9 cellular contexts compared by ENCODE assay signal in genomic region chr11:71251761-71252433, GRCh38. TPM values are rescaled to one million over a fixed set of nuclear protein-coding genes. Genes with fewer than 3 reads are reported as not detected.
DNase-seq lines count a peak whose midpoint lies in the region; ATAC-seq, FAIRE-seq and TF ChIP-seq lines count a peak whose summit lies in the region.
"Had no signal": no experiment of that assay in that cellular context is flagged by ENCODE, and none has a peak within 500 bp of the region (broad histone marks: within the 10 kb centered on the region; RNA-seq: fewer than 3 reads in every experiment).

No MANE protein-coding gene starts in this region.

- no peaks in the 10 kb centered on the region for H3K27me3 ChIP-seq in hepatocyte
- peaks cover 0 to 6% of the 10 kb centered on the region in 2 donors for H3K27me3 ChIP-seq in small intestine (ENCODE audit: control insufficient read depth in 2 of 2, insufficient read depth in 2 of 2, low read length in 2 of 2)

- H3K9me2 ChIP-seq in hepatocyte (replicated peaks; ENCODE audit: insufficient read depth) = no peaks in the 10 kb centered on the region

- H3K27ac ChIP-seq in hepatocyte = peak overlapping the region; percentile 98
- H3K27ac ChIP-seq in small intestine (ENCODE audit: low read depth in 1 of 2, low read length in 1 of 2) = peak overlapping the region; percentile 74 to 76

- peak overlapping the region; percentile 91 for H3K4me2 ChIP-seq in hepatocyte

- in situ Hi-C loops in SK-MEL-5 (cut with HindIII; ENCODE audit: low pct_unique_long_range_greater_than_20kb, low sequenced_read_pairs) = no loop called here

- H4K20me1 ChIP-seq in hepatocyte (ENCODE audit: insufficient read depth, poor library complexity, severe bottlenecking) = no peaks in the 10 kb centered on the region

- no peaks in the 10 kb centered on the region for H3K36me3 ChIP-seq in hepatocyte (replicated peaks; ENCODE audit: insufficient read depth, low read depth)
- H3K36me3 ChIP-seq in small intestine (ENCODE audit: control insufficient read depth in 2 of 2, insufficient read depth in 2 of 2, low read length in 2 of 2) = no peaks in the 10 kb centered on the region

- ATAC-seq in GM21360 (IDR thresholded peaks at IDR 0.05; ENCODE audit: unreplicated experiment) (no peak), GM21825 (IDR thresholded peaks at IDR 0.05; ENCODE audit: unreplicated experiment) (no peak)

- H3K9me3 ChIP-seq in hepatocyte (ENCODE audit: low read depth) (no peaks in the 10 kb centered on the region), small intestine (ENCODE audit: control insufficient read depth, low read depth) (no peaks in the 10 kb centered on the region)

- no peak for FAIRE-seq in small intestine (lab: Jason Lieb, UNC)

- 3% methylated on average over 45 of the region's 74 CpGs for WGBS in hepatocyte (ENCODE audit: low lambda C conversion rate, missing lambda C conversion rate)
- 1 to 4% (median 1%) methylated on average over 48 to 74 of the region's 74 CpGs for WGBS in small intestine, 3 donors

- peak; percentile 57 for TF ChIP-seq CTCF in hepatocyte (IDR thresholded peaks at IDR 0.05; ENCODE audit: poor library complexity)

- H3K4me1 ChIP-seq in hepatocyte (ENCODE audit: insufficient read depth) = peaks cover 35% of the 10 kb centered on the region
- H3K4me1 ChIP-seq in small intestine (ENCODE audit: control insufficient read depth in 2 of 2, insufficient read depth in 1 of 2, low read depth in 1 of 2, low read length in 1 of 2) = no peaks in the 10 kb centered on the region

- DNase-seq in NCI-H2227 (lab: John Stamatoyannopoulos, UW; ENCODE audit: unreplicated experiment) (peak; percentile 33), NCI-H2227 treated with DMSO at 0.1 percent for 48 hours (lab: John Stamatoyannopoulos, UW) (no peak), SK-MEL-5 (ENCODE audit: low read depth, low spot score) (peak; percentile 36), hepatocyte (ENCODE audit: low spot score) (peak; percentile 80), small intestine (peak; percentile 28), inferior parietal cortex (ENCODE audit: extremely low spot score) (no peak)
- DNase-seq: DND-41 had no signal

- H3K4me3 ChIP-seq in hepatocyte (peak overlapping the region; percentile 93), small intestine (ENCODE audit: low read depth in 1 of 2, low read length in 2 of 2) (peak overlapping the region; percentile 56 to 80)

- peak overlapping the region; percentile 74 for H2AFZ ChIP-seq in hepatocyte

- H3K79me2 ChIP-seq in hepatocyte = peaks cover 44% of the 10 kb centered on the region

RNA-seq across cellular contexts. Expression of gene SHANK2, which starts 0.5 kb away (rescaled TPM):
- 0.13 and 0.21 TPM in 2 replicates for total RNA-seq in SK-MEL-5 (2014; rRNA removed; shearing (Covaris generic))
- 0.35 and 1.7 TPM in 2 replicates for polyA plus RNA-seq in SK-MEL-5 (2015; cell fraction: cytosol; rRNA removed)
- polyA plus RNA-seq in SK-MEL-5 (2015; cell fraction: nucleus; rRNA removed) = 0.16 and 0.58 TPM in 2 replicates
- 11.9 and 17.3 TPM in 2 replicates for total RNA-seq in hepatocyte
- polyA plus RNA-seq in hepatocyte (18.2 and 20.7 TPM in 2 replicates), small intestine (1 to 10 TPM; 2.2 to 5.1 (median 2.4) TPM)

Comparison
In these comparisons a context has a peak if more than half of its experiments do, and no peak if none do; other contexts are left out.
1. DNase-seq: peak in NCI-H2227 (single experiment), SK-MEL-5 (single experiment), hepatocyte (single experiment) and small intestine (single experiment); none in NCI-H2227 treated with DMSO at 0.1 percent for 48 hours (single experiment) and inferior parietal cortex (single experiment).
2. RNA of gene SHANK2, which starts 0.5 kb away (total RNA-seq): 11.9 to 17.3 TPM in hepatocyte; 0.13 to 0.21 TPM in SK-MEL-5; every median in the first group is over 10 times any median in the second.